ENCODE assay signal across 10 cellular contexts in genomic region chr1:154568165-154568815, GRCh38. TPM values are rescaled to one million over a fixed set of nuclear protein-coding genes. Genes with fewer than 3 reads are reported as not detected.
DNase-seq lines count a peak whose midpoint lies in the region; ATAC-seq and TF ChIP-seq lines count a peak whose summit lies in the region.
"Had no signal": no experiment of that assay in that cellular context is flagged by ENCODE, and none has a peak within 500 bp of the region (broad histone marks: within the 10 kb centered on the region; RNA-seq: fewer than 3 reads in every experiment).

No MANE protein-coding gene starts in this region.

- H2BK5ac ChIP-seq in trophoblast cell (ENCODE audit: low read depth, low read length, poor library complexity): no peak overlapping the region

- no peak overlapping the region for H3K27ac ChIP-seq in DOHH2 (ENCODE audit: low read depth, low read length)
- H3K27ac ChIP-seq in esophagus muscularis mucosa (replicated peaks in 1 of 4): no peak overlapping the region
- H3K27ac ChIP-seq in trophoblast cell (ENCODE audit: low read depth, low read length): no peak overlapping the region

- no peaks in the 10 kb centered on the region for H3K9me2 ChIP-seq in DOHH2 (replicated peaks; ENCODE audit: control insufficient read depth, low read length)

- H3K27me3 ChIP-seq in DOHH2 (ENCODE audit: control insufficient read depth, low read length) (peaks cover 45% of the 10 kb centered on the region), NT2/D1 (ENCODE audit: insufficient read depth, insufficient read length) (peaks cover 45% of the 10 kb centered on the region), esophagus muscularis mucosa (peaks cover 0 to 40% (median 0%) of the 10 kb centered on the region in 4 donors), trophoblast cell (ENCODE audit: insufficient read depth, low read length) (no peaks in the 10 kb centered on the region)

- H3K4me1 ChIP-seq in DOHH2 (ENCODE audit: control insufficient read depth, low read length): peaks cover 19% of the 10 kb centered on the region
- H3K4me1 ChIP-seq in NT2/D1 (ENCODE audit: insufficient read depth, insufficient read length): peaks cover 27% of the 10 kb centered on the region
- H3K4me1 ChIP-seq in esophagus muscularis mucosa: peaks cover 8 to 13% (median 12%) of the 10 kb centered on the region in 4 donors
- H3K4me1 ChIP-seq in trophoblast cell (ENCODE audit: control insufficient read depth in 1 of 2, insufficient read depth in 2 of 2, low read length in 2 of 2): peaks cover 4 to 5% of the 10 kb centered on the region in 2 experiments

- H3K36me3 ChIP-seq in DOHH2 (ENCODE audit: control insufficient read depth, low read length) (no peaks in the 10 kb centered on the region), NT2/D1 (ENCODE audit: insufficient read depth, insufficient read length, low read length) (no peaks in the 10 kb centered on the region), esophagus muscularis mucosa (no peaks in the 10 kb centered on the region), trophoblast cell (ENCODE audit: control insufficient read depth in 1 of 2, insufficient read depth in 2 of 2, low read length in 2 of 2) (no peaks in the 10 kb centered on the region)

- no peaks in the 10 kb centered on the region for H3K79me1 ChIP-seq in trophoblast cell (ENCODE audit: low read length)

- no peak overlapping the region for H4K12ac ChIP-seq in trophoblast cell (ENCODE audit: low read depth, low read length)

- no peaks in the 10 kb centered on the region; the same call in 1 of the 2 replicates for H3F3A ChIP-seq in DOHH2 (ENCODE audit: control insufficient read depth, insufficient read depth)

- H2AK5ac ChIP-seq in trophoblast cell (ENCODE audit: low read length): no peak overlapping the region

- H3K23ac ChIP-seq in trophoblast cell (ENCODE audit: low read length): no peak overlapping the region

- H2BK120ac ChIP-seq in trophoblast cell (ENCODE audit: insufficient read depth, low read length, poor library complexity): no peak overlapping the region

- TF ChIP-seq EP300 in esophagus muscularis mucosa (IDR thresholded peaks at IDR 0.05): no peak

- peak overlapping the region; percentile 70 for H3K9ac ChIP-seq in NT2/D1 (ENCODE audit: insufficient read length, low read depth)
- H3K9ac ChIP-seq in trophoblast cell (ENCODE audit: low read length): peak overlapping the region; percentile 35

- H3K18ac ChIP-seq in trophoblast cell (ENCODE audit: low read length): no peak overlapping the region

- H4K8ac ChIP-seq in trophoblast cell (ENCODE audit: low read depth, low read length): no peak overlapping the region

- no peak overlapping the region for H2AFZ ChIP-seq in trophoblast cell (ENCODE audit: insufficient read depth, low read length, poor library complexity)

- no peak overlapping the region for H3K4ac ChIP-seq in trophoblast cell (ENCODE audit: low read depth, low read length)

- 40% methylated on average over 16 of the region's 17 CpGs for WGBS in esophagus muscularis mucosa
- no CpG with 5 or more reads among the region's 17 CpGs for WGBS in trophoblast cell (ENCODE audit: extremely low coverage, insufficient coverage, insufficient read length)

- no peak overlapping the region for H4K91ac ChIP-seq in trophoblast cell (ENCODE audit: low read depth, low read length)

- H3K4me3 ChIP-seq in DOHH2 (ENCODE audit: low read length) (no peak overlapping the region), NT2/D1 (ENCODE audit: insufficient read length, low read depth) (peak overlapping the region; percentile 21), esophagus muscularis mucosa (peak overlapping the region; percentile 7 to 35 (median 30)), trophoblast cell (ENCODE audit: low read depth, low read length) (peak overlapping the region; percentile 3)

- H3K9me3 ChIP-seq in DOHH2 (ENCODE audit: control insufficient read depth, insufficient read depth, low read length) (no peaks in the 10 kb centered on the region), NT2/D1 (ENCODE audit: insufficient read depth, low read length) (no peaks in the 10 kb centered on the region), esophagus muscularis mucosa (no peaks in the 10 kb centered on the region), trophoblast cell (ENCODE audit: insufficient read depth, low read depth, low read length) (peaks cover 8% of the 10 kb centered on the region)

- no peak for TF ChIP-seq POLR2A in esophagus muscularis mucosa (IDR thresholded peaks at IDR 0.05; ENCODE audit: low read depth)

- H4K20me1 ChIP-seq in DOHH2 (ENCODE audit: control insufficient read depth, insufficient read depth, low read depth, low read length): no peaks in the 10 kb centered on the region

- intact Hi-C loops in esophagus muscularis mucosa (cut with DNase I): no loop called here

- no peaks in the 10 kb centered on the region for H3K79me2 ChIP-seq in DOHH2 (ENCODE audit: control insufficient read depth, low read length)
- H3K79me2 ChIP-seq in trophoblast cell (ENCODE audit: control insufficient read depth, insufficient read depth, low read length, poor library complexity): no peaks in the 10 kb centered on the region

- H2BK12ac ChIP-seq in trophoblast cell (ENCODE audit: low read length): no peak overlapping the region

- no peak for ATAC-seq in GM18861 (IDR thresholded peaks at IDR 0.05; ENCODE audit: unreplicated experiment)
- no peak for ATAC-seq in HG03175 (IDR thresholded peaks at IDR 0.05; ENCODE audit: unreplicated experiment)
- no peak for ATAC-seq in HG03520 (IDR thresholded peaks at IDR 0.05; ENCODE audit: unreplicated experiment)

- DNase-seq in NT2/D1 (ENCODE audit: low read depth, low spot score): no peak
- DNase-seq in esophagus muscularis mucosa (ENCODE audit: extremely low spot score): no peak
- no peak for DNase-seq in trophoblast cell
- no peak for DNase-seq in NCI-H82 treated with DMSO at 0.1 percent for 48 hours (lab: John Stamatoyannopoulos, UW; ENCODE audit: unreplicated experiment)
- DNase-seq: KG1 had no signal

- H3K4me2 ChIP-seq in DOHH2 (ENCODE audit: low read length): peak overlapping the region; percentile 44
- H3K4me2 ChIP-seq in trophoblast cell (ENCODE audit: low read length): peak overlapping the region; percentile 57

- no peak for TF ChIP-seq CTCF in DOHH2 (IDR thresholded peaks at IDR 0.05; ENCODE audit: low read depth, low read length, poor library complexity, severe bottlenecking)
- no peak for TF ChIP-seq CTCF in esophagus muscularis mucosa (IDR thresholded peaks at IDR 0.05)

- H3K14ac ChIP-seq in trophoblast cell (ENCODE audit: low read length): no peak overlapping the region

RNA-seq across cellular contexts. Expression of gene CHRNB2, which starts 0.7 kb away (rescaled TPM):
- total RNA-seq in esophagus muscularis mucosa: under 1 TPM; under 0.01 to 0.65 (median 0.19) TPM
- 0.04 and 0.08 TPM in 2 replicates for polyA plus RNA-seq in trophoblast cell (2013)
- total RNA-seq: T-helper 2 cell treated with Interferon-gamma antibody and Interleukin-4, amounts not matched to agents 100 ng/mL and 5 ng/mL, for 36 hours had no signal

RNA-seq across cellular contexts. Expression of gene UBE2Q1, which starts 9.8 kb away (rescaled TPM):
- total RNA-seq in esophagus muscularis mucosa: 10 to 100 TPM; 23.7 to 41.3 (median 31.3) TPM
- 36.7 and 37.7 TPM in 2 replicates for polyA plus RNA-seq in trophoblast cell (2013)

RNA-seq across cellular contexts. Expression of gene ADAR, which starts 39.7 kb away (rescaled TPM):
- 10 to 100 TPM; 80.2 to 96.3 (median 87.1) TPM for total RNA-seq in esophagus muscularis mucosa
- polyA plus RNA-seq in trophoblast cell (2013): 68.1 and 71.9 TPM in 2 replicates
